33 cellular contexts compared by ENCODE assay signal in genomic region chr10:11339660-11340059, GRCh38.
"Had no signal": no experiment of that assay in that cellular context is flagged by ENCODE, and none has a peak within 500 bp of the region (broad histone marks: within the 10 kb centered on the region; RNA-seq: fewer than 3 reads in every experiment).

No MANE protein-coding gene starts in this region.

- H3K27ac Mint-ChIP-seq: activated CD4-positive, alpha-beta memory T cell treated with anti-CD3 and anti-CD28 coated beads for 36 hours; activated CD4-positive, alpha-beta T cell treated with anti-CD3 and anti-CD28 coated beads for 36 hours; activated CD4-positive, alpha-beta T cell treated with anti-CD3 and anti-CD28 coated beads, Interleukin-2, amount 10 ng/mL, durations not matched to agents 24 days and 14 days; activated CD8-positive, alpha-beta T cell treated with anti-CD3 and anti-CD28 coated beads, Interleukin-2, amount 10 ng/mL, durations not matched to agents 7 days and 5 days; activated naive CD4-positive, alpha-beta T cell treated with anti-CD3 and anti-CD28 coated beads for 36 hours; activated naive CD8-positive, alpha-beta T cell treated with anti-CD3 and anti-CD28 coated beads for 36 hours; activated naive CD8-positive, alpha-beta T cell treated with anti-CD3 and anti-CD28 coated beads, Interleukin-2, amount 50 U/mL, for 24 hours; activated T-helper 1 cell treated with anti-CD3 and anti-CD28 coated beads, Interleukin-12 subunit alpha, Interleukin-12 subunit beta, Interleukin-2, Interleukin-4 antibody, amounts not matched to agents 30 ng/mL and 10 ng/mL and 1 ng/mL, durations not matched to agents 14 hours and 24 hours and 36 hours; activated T-helper 2 cell treated with anti-CD3 and anti-CD28 coated beads, Interferon-gamma antibody, Interleukin-2, Interleukin-4, amounts not matched to agents 10 μg/mL and 5 μg/mL and 100 μg/mL, durations not matched to agents 14 hours and 24 hours and 36 hours; dendritic cell treated with granulocyte-macrophage colony-stimulating factor and Interleukin-4, amounts not matched to agents 40 ng/mL and 50 ng/mL, for 4 days had no signal

- ATAC-seq: activated CD4-positive, alpha-beta T cell treated with anti-CD3 and anti-CD28 coated beads for 36 hours; activated CD8-positive, alpha-beta T cell treated with anti-CD3 and anti-CD28 coated beads, Interleukin-2, amount 10 ng/mL, durations not matched to agents 7 days and 5 days; activated naive CD8-positive, alpha-beta T cell treated with anti-CD3 and anti-CD28 coated beads, Interleukin-2, amount 50 U/mL, for 24 hours; body of pancreas; effector memory CD8-positive, alpha-beta T cell; foreskin keratinocyte; gastrocnemius medialis had no signal

- DNase-seq: activated CD4-positive, alpha-beta memory T cell treated with anti-CD3 and anti-CD28 coated beads for 36 hours; activated CD4-positive, alpha-beta T cell treated with anti-CD3 and anti-CD28 coated beads for 36 hours; activated CD4-positive, alpha-beta T cell treated with anti-CD3 and anti-CD28 coated beads, Interleukin-2, amount 10 ng/mL, durations not matched to agents 24 days and 14 days; activated CD4-positive, CD25-positive, alpha-beta regulatory T cell; activated CD4-positive, CD25-positive, alpha-beta regulatory T cell treated with anti-CD3 and anti-CD28 coated beads, Interleukin-2, amount 50 U/mL, for 72 hours; activated CD8-positive, alpha-beta T cell treated with anti-CD3 and anti-CD28 coated beads, Interleukin-2, amount 10 ng/mL, durations not matched to agents 7 days and 5 days; activated effector memory CD4-positive, alpha-beta T cell treated with anti-CD3 and anti-CD28 coated beads, Interleukin-2, amount 50 U/mL, for 16 hours; activated naive CD4-positive, alpha-beta T cell treated with anti-CD3 and anti-CD28 coated beads for 36 hours; activated naive CD8-positive, alpha-beta T cell treated with anti-CD3 and anti-CD28 coated beads for 36 hours; activated naive CD8-positive, alpha-beta T cell treated with anti-CD3 and anti-CD28 coated beads, Interleukin-2, amount 50 U/mL, for 24 hours; activated T-cell treated with anti-CD3 and anti-CD28 coated beads for 4 hours; activated T-cell treated with anti-CD3 and anti-CD28 coated beads, Interleukin-2, amount 50 U/mL, for 48 hours; adrenal gland; aorta; body of pancreas; central memory CD4-positive, alpha-beta T cell; effector memory CD8-positive, alpha-beta T cell; erythroblast; foreskin keratinocyte; gastrocnemius medialis; glutamatergic neuron; T-helper 1 cell; T-helper 2 cell had no signal

- H3K27me3 ChIP-seq: adrenal gland, body of pancreas, cardiac muscle cell, dorsolateral prefrontal cortex, esophagus muscularis mucosa, foreskin keratinocyte, gastrocnemius medialis, heart left ventricle had no signal

- H3K36me3 Mint-ChIP-seq: activated CD4-positive, alpha-beta memory T cell treated with anti-CD3 and anti-CD28 coated beads for 36 hours had no signal

- H3K27me3 Mint-ChIP-seq: activated CD4-positive, alpha-beta memory T cell treated with anti-CD3 and anti-CD28 coated beads for 36 hours; activated CD4-positive, alpha-beta T cell treated with anti-CD3 and anti-CD28 coated beads for 36 hours; activated CD4-positive, alpha-beta T cell treated with anti-CD3 and anti-CD28 coated beads, Interleukin-2, amount 10 ng/mL, durations not matched to agents 24 days and 14 days; activated naive CD4-positive, alpha-beta T cell treated with anti-CD3 and anti-CD28 coated beads, Interleukin-2, amount 50 U/mL, for 24 hours; activated naive CD8-positive, alpha-beta T cell treated with anti-CD3 and anti-CD28 coated beads for 36 hours; activated naive CD8-positive, alpha-beta T cell treated with anti-CD3 and anti-CD28 coated beads, Interleukin-2, amount 50 U/mL, for 24 hours; dendritic cell treated with granulocyte-macrophage colony-stimulating factor and Interleukin-4, amounts not matched to agents 40 ng/mL and 50 ng/mL, for 4 days; effector memory CD8-positive, alpha-beta T cell had no signal

- H3K9me3 Mint-ChIP-seq: activated CD4-positive, alpha-beta memory T cell treated with anti-CD3 and anti-CD28 coated beads for 36 hours; activated CD4-positive, alpha-beta T cell treated with anti-CD3 and anti-CD28 coated beads, Interleukin-2, amount 10 ng/mL, durations not matched to agents 24 days and 14 days; activated naive CD4-positive, alpha-beta T cell treated with anti-CD3 and anti-CD28 coated beads for 36 hours; activated naive CD4-positive, alpha-beta T cell treated with anti-CD3 and anti-CD28 coated beads, Interleukin-2, amount 50 U/mL, for 24 hours; activated naive CD8-positive, alpha-beta T cell treated with anti-CD3 and anti-CD28 coated beads for 36 hours; activated naive CD8-positive, alpha-beta T cell treated with anti-CD3 and anti-CD28 coated beads, Interleukin-2, amount 50 U/mL, for 24 hours; activated T-helper 1 cell treated with anti-CD3 and anti-CD28 coated beads, Interleukin-12 subunit alpha, Interleukin-12 subunit beta, Interleukin-2, Interleukin-4 antibody, amounts not matched to agents 30 ng/mL and 10 ng/mL and 1 ng/mL, durations not matched to agents 14 hours and 24 hours and 36 hours; activated T-helper 2 cell treated with anti-CD3 and anti-CD28 coated beads, Interferon-gamma antibody, Interleukin-2, Interleukin-4, amounts not matched to agents 10 μg/mL and 5 μg/mL and 100 μg/mL, durations not matched to agents 14 hours and 24 hours and 36 hours; dendritic cell treated with granulocyte-macrophage colony-stimulating factor and Interleukin-4, amounts not matched to agents 40 ng/mL and 50 ng/mL, for 4 days; effector memory CD8-positive, alpha-beta T cell had no signal

- H3K4me3 Mint-ChIP-seq: activated CD4-positive, alpha-beta memory T cell treated with anti-CD3 and anti-CD28 coated beads for 36 hours; activated CD4-positive, alpha-beta T cell treated with anti-CD3 and anti-CD28 coated beads for 36 hours; activated CD4-positive, alpha-beta T cell treated with anti-CD3 and anti-CD28 coated beads, Interleukin-2, amount 10 ng/mL, durations not matched to agents 24 days and 14 days; activated CD8-positive, alpha-beta T cell treated with anti-CD3 and anti-CD28 coated beads, Interleukin-2, amount 10 ng/mL, durations not matched to agents 7 days and 5 days; activated naive CD4-positive, alpha-beta T cell treated with anti-CD3 and anti-CD28 coated beads for 36 hours; activated naive CD4-positive, alpha-beta T cell treated with anti-CD3 and anti-CD28 coated beads, Interleukin-2, amount 50 U/mL, for 24 hours; activated naive CD8-positive, alpha-beta T cell treated with anti-CD3 and anti-CD28 coated beads for 36 hours; activated naive CD8-positive, alpha-beta T cell treated with anti-CD3 and anti-CD28 coated beads, Interleukin-2, amount 50 U/mL, for 24 hours; activated T-helper 1 cell treated with anti-CD3 and anti-CD28 coated beads, Interleukin-12 subunit alpha, Interleukin-12 subunit beta, Interleukin-2, Interleukin-4 antibody, amounts not matched to agents 30 ng/mL and 10 ng/mL and 1 ng/mL, durations not matched to agents 14 hours and 24 hours and 36 hours; dendritic cell treated with granulocyte-macrophage colony-stimulating factor and Interleukin-4, amounts not matched to agents 40 ng/mL and 50 ng/mL, for 4 days; effector memory CD8-positive, alpha-beta T cell had no signal

- H3K27ac ChIP-seq: adrenal gland, body of pancreas, breast epithelium, coronary artery, esophagus muscularis mucosa, foreskin keratinocyte, gastrocnemius medialis, heart left ventricle had no signal

- H3K9me3 ChIP-seq: adrenal gland, body of pancreas, breast epithelium, esophagus muscularis mucosa, gastrocnemius medialis, heart left ventricle had no signal
